7 cellular contexts compared by ENCODE assay signal in genomic region chr7:100874577-100875355, GRCh38. TPM values are rescaled to one million over a fixed set of nuclear protein-coding genes. Genes with fewer than 3 reads are reported as not detected.
DNase-seq lines count a peak whose midpoint lies in the region; ATAC-seq and TF ChIP-seq lines count a peak whose summit lies in the region.

TSS of gene SRRT (plus strand) at chr7:100875103. CDS start at chr7:100875591, 488 bp downstream.

- ATAC-seq in GM18505 (IDR thresholded peaks at IDR 0.05; ENCODE audit: unreplicated experiment) (peak; percentile 86), HG02973 (IDR thresholded peaks at IDR 0.05; ENCODE audit: unreplicated experiment) (peak; percentile 82)

- TF ChIP-seq CTCF in astrocyte of the cerebellum (IDR thresholded peaks at IDR 0.05; ENCODE audit: low read depth, low read length, missing control alignments) = peak; percentile 25

- peak within 1 kb of the TSS; percentile 77 for H3K4me3 ChIP-seq in astrocyte of the cerebellum (ENCODE audit: low read depth, low read length)

- in situ Hi-C loops in astrocyte of the cerebellum (cut with HindIII; ENCODE audit: low sequenced_read_pairs) = no loop called here

- TF ChIP-seq POLR2A in GM18505 (IDR thresholded peaks at IDR 0.05; ENCODE audit: borderline replicate concordance, extremely low read depth, insufficient read depth, insufficient read length) = peak; percentile 97

- peak; percentile 89 for DNase-seq in NCI-H2029 treated with DMSO at 0.1 percent for 48 hours (lab: John Stamatoyannopoulos, UW)
- peak; percentile 98 for DNase-seq in T-helper 9 cell
- DNase-seq in astrocyte of the cerebellum (ENCODE audit: low read depth) = peak; percentile 97
- DNase-seq in hepatic stellate cell (ENCODE audit: low spot score) = peak; percentile 99
- peak; percentile 91 for DNase-seq in renal cortical epithelial cell (ENCODE audit: low read depth)

RNA-seq across cellular contexts. Expression of gene SRRT, which starts in this region (rescaled TPM):
- 32.8 and 51.7 TPM in 2 replicates for total RNA-seq in renal cortical epithelial cell

Comparison
In these comparisons a context has a peak if more than half of its experiments do, and no peak if none do; other contexts are left out.
1. Peak in every context shown above with its lines: DNase-seq, ATAC-seq and H3K4me3 ChIP-seq.